In the genomic region with DNA sequence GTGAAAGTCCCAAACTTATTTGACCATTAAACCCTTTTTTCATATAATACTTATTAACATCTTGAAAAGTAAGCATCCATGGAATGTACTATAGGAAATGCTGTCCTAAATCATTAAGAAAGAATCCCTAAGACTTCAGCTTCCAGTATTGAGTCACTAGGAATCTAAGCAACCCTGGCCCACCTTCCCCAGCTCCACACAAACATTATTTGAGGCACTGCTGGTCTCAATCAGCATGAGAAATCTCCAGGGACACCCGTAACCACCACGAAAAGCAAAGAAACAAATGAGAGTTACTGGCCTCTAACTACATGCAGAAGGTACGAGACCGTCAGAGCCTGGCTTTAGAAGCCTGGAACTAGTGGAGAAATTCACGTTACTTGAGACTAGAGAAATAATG, we compare ENCODE assay signal across 17 cellular contexts.
DNase-seq lines count a peak whose midpoint lies in the region; ATAC-seq and TF ChIP-seq lines count a peak whose summit lies in the region.
"Had no signal": no experiment of that assay in that cellular context is flagged by ENCODE, and none has a peak within 500 bp of the region (broad histone marks: within the 10 kb centered on the region; RNA-seq: fewer than 3 reads in every experiment).

No MANE protein-coding gene starts in this region.

- no TSS peak for BruUV-seq in IMR-90 (replicated peaks; lab: Mats Ljungman, UMichigan)

- ATAC-seq in IMR-90 (ENCODE audit: low read depth) (peak; percentile 80), HG02588 (IDR thresholded peaks at IDR 0.05; ENCODE audit: unreplicated experiment) (no peak), GM19395 (IDR thresholded peaks at IDR 0.05; ENCODE audit: unreplicated experiment) (no peak)
- ATAC-seq: gastrocnemius medialis, psoas muscle had no signal

- intact Hi-C loops in IMR-90 (cut with micrococcal nuclease), result no loop called here
- intact Hi-C loops in esophagus squamous epithelium (cut with DNase I), result no loop called here

- in situ Hi-C loops in IMR-90 (cut with MboI; ENCODE audit: low sequenced_read_pairs), result loop anchor here (25.0 kb wide), 2 partner anchors 915 to 1040 kb away; no protein-coding TSS in a partner anchor

- H3K36me3 ChIP-seq in IMR-90 (ENCODE audit: control insufficient read depth, insufficient read depth, low read length) (no peaks in the 10 kb centered on the region; the same call in 1 of the 2 replicates), esophagus squamous epithelium (peaks cover 0 to 5% (median 0%) of the 10 kb centered on the region in 3 donors)
- H3K36me3 ChIP-seq: gastrocnemius medialis, Peyer's patch, tibial artery had no signal

- WGBS in IMR-90 (ENCODE audit: extremely low coverage in 2 of 2, insufficient read length in 1 of 2), 2 experiments, result 38% methylated on average over 3 of the region's 5 CpGs; no CpG with 5 or more reads in 1 of the 2 experiments
- WGBS in esophagus squamous epithelium, 2 donors, result 97 to 100% methylated on average over 5 of the region's 5 CpGs

- no peak for TF ChIP-seq RAD21 in IMR-90 (IDR thresholded peaks at IDR 0.05; ENCODE audit: low read length)

- no peaks in the 10 kb centered on the region for H3K27me3 ChIP-seq in IMR-90 (ENCODE audit: control insufficient read depth, insufficient read depth, low read length)
- no peaks in the 10 kb centered on the region for H3K27me3 ChIP-seq in esophagus squamous epithelium
- H3K27me3 ChIP-seq: gastrocnemius medialis, Peyer's patch, tibial artery had no signal

- TF ChIP-seq CTCF in IMR-90 (conservative IDR thresholded peaks at IDR 0.05; ENCODE audit: low read depth, low read length) (no peak), cardiac fibroblast (IDR thresholded peaks at IDR 0.05; ENCODE audit: low read depth, low read length) (no peak), esophagus squamous epithelium (IDR thresholded peaks at IDR 0.05) (no peak)

- peak overlapping the region; percentile 93 for H3K23ac ChIP-seq in IMR-90 (ENCODE audit: low read depth, low read length)

- H3K27ac ChIP-seq in IMR-90 (ENCODE audit: insufficient read depth, low read length) (peak overlapping the region; percentile 9), esophagus squamous epithelium (no peak overlapping the region)
- H3K27ac ChIP-seq: gastrocnemius medialis, Peyer's patch, psoas muscle, tibial artery had no signal

- TF ChIP-seq POLR2A in IMR-90 (IDR thresholded peaks at IDR 0.05; ENCODE audit: low read depth, low read length) (no peak), esophagus squamous epithelium (IDR thresholded peaks at IDR 0.05) (no peak)

- peak overlapping the region; percentile 87 for H2AFZ ChIP-seq in IMR-90 (replicated peaks; ENCODE audit: low read length, poor library complexity)

- H2AK9ac ChIP-seq in IMR-90 (replicated peaks; ENCODE audit: low read depth, low read length, poor library complexity), result peak overlapping the region; percentile 60

- H4K8ac ChIP-seq in IMR-90 (ENCODE audit: low read depth in 2 of 2, low read length in 2 of 2), result peak overlapping the region; percentile 66 to 90; a peak in 3 of 4 replicates

- H3K4me1 ChIP-seq in IMR-90 (ENCODE audit: control insufficient read depth, insufficient read depth, low read length) (peaks cover 16% of the 10 kb centered on the region), esophagus squamous epithelium (peaks cover 0 to 6% (median 2%) of the 10 kb centered on the region in 3 donors)
- H3K4me1 ChIP-seq: gastrocnemius medialis, Peyer's patch, psoas muscle, tibial artery had no signal

- dilution Hi-C loops in IMR-90 (cut with HindIII; ENCODE audit: low sequenced_read_pairs, unreplicated experiment), result no loop called here

- peak overlapping the region; percentile 85 for H2BK5ac ChIP-seq in IMR-90 (ENCODE audit: low read depth, low read length, poor library complexity, severe bottlenecking)

- H3K4me2 ChIP-seq in IMR-90 (ENCODE audit: low read depth, low read length), result peak overlapping the region; percentile 66

- peak overlapping the region; percentile 84 for H3K14ac ChIP-seq in IMR-90 (replicated peaks; ENCODE audit: low read depth, low read length)

- H3K9ac ChIP-seq in IMR-90 (ENCODE audit: low read depth, low read length), result no peak overlapping the region

- peak overlapping the region; percentile 26; the same call in 1 of the 2 replicates for H3K18ac ChIP-seq in IMR-90 (ENCODE audit: low read depth, low read length)

- DNase-seq in AG08396 (ENCODE audit: low spot score) (peak; percentile 33), IMR-90 (peak; percentile 80), cardiac fibroblast (ENCODE audit: low read depth in 2 of 2) (peak; percentile 70 to 88), kidney tubule cell (ENCODE audit: low spot score) (peak; percentile 68), esophagus squamous epithelium (lab: John Stamatoyannopoulos, UW) (no peak), LoVo (ENCODE audit: low spot score) (no peak)
- DNase-seq: activated CD4-positive, CD25-positive, alpha-beta regulatory T cell treated with anti-CD3 and anti-CD28 coated beads, Interleukin-2, amount 50 U/mL, for 72 hours; gastrocnemius medialis; KBM-7; kidney; NCI-H524; Peyer's patch; psoas muscle; T-helper 1 cell; tibial artery had no signal

- peak overlapping the region; percentile 97 for H2BK120ac ChIP-seq in IMR-90 (ENCODE audit: low read depth, low read length)

- H3K9me1 ChIP-seq in IMR-90 (ENCODE audit: insufficient read depth, low read length), result 0 out of 2 replicates have a peak, but pooled peaks cover 3% of the 10 kb centered on the region

- peak overlapping the region; percentile 86 for H3K4ac ChIP-seq in IMR-90 (ENCODE audit: low read depth, low read length)

- POLR2A ChIA-PET in IMR-90 (lab: Charles Lee; ENCODE audit: unreplicated experiment), result no interaction called here

- peak overlapping the region; percentile 70; the same call in 1 of the 2 replicates for H3K56ac ChIP-seq in IMR-90 (ENCODE audit: extremely low read depth, insufficient read depth, low read length)

- H3K9me3 ChIP-seq in IMR-90 (ENCODE audit: control insufficient read depth, insufficient read depth, low read length) (no peaks in the 10 kb centered on the region), esophagus squamous epithelium (no peaks in the 10 kb centered on the region)
- H3K9me3 ChIP-seq: gastrocnemius medialis, Peyer's patch, psoas muscle, tibial artery had no signal

- peaks cover 10 to 22% of the 10 kb centered on the region in 2 experiments; a peak in 3 of 4 replicates for H3K79me1 ChIP-seq in IMR-90 (ENCODE audit: low read depth in 1 of 2, low read length in 2 of 2)

- H2AK5ac ChIP-seq in IMR-90 (ENCODE audit: low read depth, low read length), result peak overlapping the region; percentile 70; the same call in 1 of the 2 replicates

- peak overlapping the region; percentile 87 for H2BK20ac ChIP-seq in IMR-90 (ENCODE audit: low read depth, low read length)

- peak overlapping the region; percentile 79; the same call in 1 of the 3 replicates for H2BK15ac ChIP-seq in IMR-90 (ENCODE audit: low read depth, low read length)

- H4K20me1 ChIP-seq in IMR-90 (ENCODE audit: insufficient read depth, low read length), result no peaks in the 10 kb centered on the region

- CTCF ChIA-PET in IMR-90 (lab: Yijun Ruan, JAX), result no interaction called here

- H4K91ac ChIP-seq in IMR-90 (ENCODE audit: insufficient read depth, low read depth, low read length), result peak overlapping the region; percentile 81

- no peak overlapping the region for H3K4me3 ChIP-seq in IMR-90 (ENCODE audit: insufficient read depth, low read depth, low read length)
- no peak overlapping the region for H3K4me3 ChIP-seq in cardiac fibroblast (replicated peaks in 1 of 2; ENCODE audit: low read depth in 2 of 2, low read length in 2 of 2)
- H3K4me3 ChIP-seq in esophagus squamous epithelium, result no peak overlapping the region
- H3K4me3 ChIP-seq: gastrocnemius medialis, Peyer's patch, psoas muscle, tibial artery had no signal

- H4K5ac ChIP-seq in IMR-90 (ENCODE audit: low read depth, low read length), result peak overlapping the region; percentile 3; the same call in 1 of the 2 replicates

TF ChIP-seq in IMR-90, 13 proteins besides CTCF, POLR2A, EP300 and RAD21:
- no peak for TF ChIP-seq CHD1 (IDR thresholded peaks at IDR 0.05; ENCODE audit: low read depth, low read length)
- TF ChIP-seq NFE2L2 (IDR thresholded peaks at IDR 0.05; ENCODE audit: low read depth, low read length), result no peak
- no peak for TF ChIP-seq RCOR1 (IDR thresholded peaks at IDR 0.05; ENCODE audit: insufficient replicate concordance, low read length)
- TF ChIP-seq MAFK (IDR thresholded peaks at IDR 0.05; ENCODE audit: low read depth, low read length), result no peak
- TF ChIP-seq SMC3 (IDR thresholded peaks at IDR 0.05; ENCODE audit: low read depth, low read length), result no peak
- TF ChIP-seq CEBPB (IDR thresholded peaks at IDR 0.05; ENCODE audit: low read depth, low read length), result no peak
- TF ChIP-seq, protein P1, sequence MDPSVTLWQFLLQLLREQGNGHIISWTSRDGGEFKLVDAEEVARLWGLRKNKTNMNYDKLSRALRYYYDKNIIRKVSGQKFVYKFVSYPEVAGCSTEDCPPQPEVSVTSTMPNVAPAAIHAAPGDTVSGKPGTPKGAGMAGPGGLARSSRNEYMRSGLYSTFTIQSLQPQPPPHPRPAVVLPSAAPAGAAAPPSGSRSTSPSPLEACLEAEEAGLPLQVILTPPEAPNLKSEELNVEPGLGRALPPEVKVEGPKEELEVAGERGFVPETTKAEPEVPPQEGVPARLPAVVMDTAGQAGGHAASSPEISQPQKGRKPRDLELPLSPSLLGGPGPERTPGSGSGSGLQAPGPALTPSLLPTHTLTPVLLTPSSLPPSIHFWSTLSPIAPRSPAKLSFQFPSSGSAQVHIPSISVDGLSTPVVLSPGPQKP (IDR thresholded peaks at IDR 0.05; ENCODE audit: borderline replicate concordance, low read depth, low read length), result no peak
- TF ChIP-seq FOS (IDR thresholded peaks at IDR 0.05; ENCODE audit: low read depth, low read length), result no peak
- TF ChIP-seq, protein P2, sequence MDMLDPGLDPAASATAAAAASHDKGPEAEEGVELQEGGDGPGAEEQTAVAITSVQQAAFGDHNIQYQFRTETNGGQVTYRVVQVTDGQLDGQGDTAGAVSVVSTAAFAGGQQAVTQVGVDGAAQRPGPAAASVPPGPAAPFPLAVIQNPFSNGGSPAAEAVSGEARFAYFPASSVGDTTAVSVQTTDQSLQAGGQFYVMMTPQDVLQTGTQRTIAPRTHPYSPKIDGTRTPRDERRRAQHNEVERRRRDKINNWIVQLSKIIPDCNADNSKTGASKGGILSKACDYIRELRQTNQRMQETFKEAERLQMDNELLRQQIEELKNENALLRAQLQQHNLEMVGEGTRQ (IDR thresholded peaks at IDR 0.05; ENCODE audit: low read depth, low read length), result no peak
- TF ChIP-seq MXI1 (IDR thresholded peaks at IDR 0.05; ENCODE audit: borderline replicate concordance, low read depth, low read length), result no peak

Comparison
In these comparisons a context has a peak if more than half of its experiments do, and no peak if none do; other contexts are left out.
1. DNase-seq: peak in AG08396 (single experiment), IMR-90 (single experiment), cardiac fibroblast (2 of 2) and kidney tubule cell (single experiment); none in esophagus squamous epithelium (single experiment) and LoVo (single experiment).